17 cellular contexts compared by ENCODE assay signal in the genomic region with DNA sequence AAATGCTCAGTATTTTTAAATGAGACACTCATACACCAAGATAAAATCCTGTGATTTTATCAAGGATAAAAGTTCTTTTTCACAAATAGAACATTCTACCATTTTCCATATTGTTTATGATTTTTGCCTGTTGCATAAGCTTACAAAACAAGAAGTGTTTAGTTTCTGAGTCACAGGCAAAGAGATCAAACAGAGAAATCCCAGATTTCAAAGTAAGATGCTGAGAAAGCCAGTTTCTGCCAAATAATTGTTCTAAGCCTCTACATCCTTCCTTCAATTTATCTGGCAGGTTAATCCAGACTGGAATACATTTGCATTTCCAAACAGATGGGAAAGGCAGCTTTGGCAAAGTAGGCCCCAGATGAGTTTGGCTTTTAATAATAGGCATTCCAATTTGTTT. TPM values are rescaled to one million over a fixed set of nuclear protein-coding genes. Genes with fewer than 3 reads are reported as not detected.
DNase-seq lines count a peak whose midpoint lies in the region; ATAC-seq and TF ChIP-seq lines count a peak whose summit lies in the region.
"Had no signal": no experiment of that assay in that cellular context is flagged by ENCODE, and none has a peak within 500 bp of the region (broad histone marks: within the 10 kb centered on the region; RNA-seq: fewer than 3 reads in every experiment).

No MANE protein-coding gene starts in this region.

- H3K4me3 ChIP-seq in astrocyte of the spinal cord (ENCODE audit: low read depth, low read length), result no peak overlapping the region
- no peak overlapping the region for H3K4me3 ChIP-seq in fibroblast of the aortic adventitia (ENCODE audit: low read depth, low read length)
- H3K4me3 ChIP-seq in skeletal muscle cell (ENCODE audit: low read depth, low read length), result no peak overlapping the region
- H3K4me3 ChIP-seq: right atrium auricular region, testis had no signal

- TF ChIP-seq CTCF in astrocyte of the spinal cord (IDR thresholded peaks at IDR 0.05; ENCODE audit: low read depth, low read length) (no peak), fibroblast of the aortic adventitia (IDR thresholded peaks at IDR 0.05; ENCODE audit: insufficient read depth, low read length) (no peak)

- peak; percentile 34 for DNase-seq in GM03348 (ENCODE audit: low spot score)
- peak; percentile 32 for DNase-seq in astrocyte of the spinal cord (ENCODE audit: low read depth, low spot score)
- peak; percentile 97 for DNase-seq in fibroblast of the aortic adventitia (ENCODE audit: low read depth)
- DNase-seq in skeletal muscle cell (ENCODE audit: low read depth), result peak; percentile 26
- no peak for DNase-seq in NCI-H345 treated with DMSO at 0.1 percent for 48 hours (lab: John Stamatoyannopoulos, UW; ENCODE audit: unreplicated experiment)
- no peak for DNase-seq in NCI-H1694 treated with DMSO at 0.1 percent for 48 hours (lab: John Stamatoyannopoulos, UW)
- DNase-seq in NCI-H510A treated with DMSO at 0.1 percent for 48 hours (lab: John Stamatoyannopoulos, UW), result no peak
- DNase-seq: activated CD8-positive, alpha-beta memory T cell treated with anti-CD3 and anti-CD28 coated beads, Interleukin-2, amount 50 U/mL, for 4 hours; activated naive CD8-positive, alpha-beta T cell treated with anti-CD3 and anti-CD28 coated beads, Interleukin-2, amount 10 ng/mL, durations not matched to agents 7 days and 5 days; CD4-positive, CD25-positive, alpha-beta regulatory T cell; endodermal cell; midbrain; NCI-H1436; NCI-H774; testis had no signal

- in situ Hi-C loops in astrocyte of the spinal cord (cut with HindIII; ENCODE audit: low sequenced_read_pairs), result no loop called here

- no peak for ATAC-seq in HG02571 (IDR thresholded peaks at IDR 0.05; ENCODE audit: unreplicated experiment)

RNA-seq across cellular contexts. Expression of a gene that starts 2.5 kb away (rescaled TPM):
- 0.41 and 3.8 TPM in 2 replicates for total RNA-seq in fibroblast of the aortic adventitia (ENCODE audit: low replicate concordance)
- total RNA-seq: activated naive CD8-positive, alpha-beta T cell treated with anti-CD3 and anti-CD28 coated beads, Interleukin-2, amount 10 ng/mL, durations not matched to agents 7 days and 5 days; CD4-positive, CD25-positive, alpha-beta regulatory T cell had no signal

RNA-seq across cellular contexts. Expression of a gene that starts 56.7 kb away (rescaled TPM):
- 7.5 and 14.7 TPM in 2 replicates for total RNA-seq in fibroblast of the aortic adventitia (ENCODE audit: low replicate concordance)

Comparison
In these comparisons a context has a peak if more than half of its experiments do, and no peak if none do; other contexts are left out.
1. DNase-seq: peak in GM03348 (single experiment), astrocyte of the spinal cord (single experiment), fibroblast of the aortic adventitia (single experiment) and skeletal muscle cell (single experiment); none in NCI-H345 treated with DMSO at 0.1 percent for 48 hours (single experiment), NCI-H1694 treated with DMSO at 0.1 percent for 48 hours (single experiment) and NCI-H510A treated with DMSO at 0.1 percent for 48 hours (single experiment).